In genomic region chr12:49791700-49792099, GRCh38 we compare ENCODE assay signal across 22 cellular contexts.
"Had no signal": no experiment of that assay in that cellular context is flagged by ENCODE, and none has a peak within 500 bp of the region (broad histone marks: within the 10 kb centered on the region; RNA-seq: fewer than 3 reads in every experiment).

No MANE protein-coding gene starts in this region.

- H3K4me1 Mint-ChIP-seq: naive thymus-derived CD8-positive, alpha-beta T cell; stimulated activated effector memory CD8-positive, alpha-beta T cell treated with anti-CD3 and anti-CD28 coated beads, Interleukin-12 subunit alpha, Interleukin-12 subunit beta, amount 100 ng/mL, for 72 hours had no signal

- H3K36me3 ChIP-seq: colonic mucosa, ovary had no signal

- H3K79me2 ChIP-seq: hepatocyte had no signal

- H3K27me3 Mint-ChIP-seq: naive thymus-derived CD8-positive, alpha-beta T cell; progenitor cell of endocrine pancreas; type B pancreatic cell had no signal

- FAIRE-seq: urothelium cell line had no signal

- H3K27ac ChIP-seq: colonic mucosa, esophagus squamous epithelium, gastroesophageal sphincter, hepatocyte, ovary, suprapubic skin, thyroid gland had no signal

- H3K36me3 Mint-ChIP-seq: stimulated activated effector memory CD8-positive, alpha-beta T cell treated with anti-CD3 and anti-CD28 coated beads, Interleukin-12 subunit alpha, Interleukin-12 subunit beta, amount 100 ng/mL, for 72 hours had no signal

- H2AFZ ChIP-seq: hepatocyte had no signal

- ATAC-seq: gastroesophageal sphincter; mucosa of descending colon; naive thymus-derived CD8-positive, alpha-beta T cell; stimulated activated effector memory CD8-positive, alpha-beta T cell treated with anti-CD3 and anti-CD28 coated beads, Interleukin-12 subunit alpha, Interleukin-12 subunit beta, amount 100 ng/mL, for 72 hours; stimulated activated naive CD8-positive, alpha-beta T cell treated with anti-CD3 and anti-CD28 coated beads, Interleukin-15, Interleukin-2, amounts not matched to agents 100 U/mL and 50 U/mL, for 24 hours had no signal

- DNase-seq: colonic mucosa; dermis blood vessel endothelial cell; esophagus squamous epithelium; foreskin fibroblast; kidney glomerular epithelial cell; mammary epithelial cell; mucosa of descending colon; naive thymus-derived CD8-positive, alpha-beta T cell; right cardiac atrium; stimulated activated CD4-positive, alpha-beta T cell treated with anti-CD3 and anti-CD28 coated beads, Interleukin-4, amount 100 ng/mL, for 1 hour; stimulated activated CD8-positive, alpha-beta memory T cell treated with anti-CD3 and anti-CD28 coated beads, Interleukin-4, amount 100 ng/mL, for 48 hours; stimulated activated naive CD8-positive, alpha-beta T cell treated with anti-CD3 and anti-CD28 coated beads, Interleukin-15, Interleukin-2, amounts not matched to agents 100 U/mL and 50 U/mL, for 24 hours; thyroid gland had no signal

- H3K27me3 ChIP-seq: colonic mucosa, esophagus squamous epithelium, gastroesophageal sphincter, hepatocyte, ovary, suprapubic skin, thyroid gland had no signal

- H3K27ac Mint-ChIP-seq: progenitor cell of endocrine pancreas; stimulated activated effector memory CD8-positive, alpha-beta T cell treated with anti-CD3 and anti-CD28 coated beads, Interleukin-12 subunit alpha, Interleukin-12 subunit beta, amount 100 ng/mL, for 72 hours; type B pancreatic cell had no signal

- H3K4me3 Mint-ChIP-seq: naive thymus-derived CD8-positive, alpha-beta T cell; stimulated activated effector memory CD8-positive, alpha-beta T cell treated with anti-CD3 and anti-CD28 coated beads, Interleukin-12 subunit alpha, Interleukin-12 subunit beta, amount 100 ng/mL, for 72 hours; type B pancreatic cell had no signal

- H3K4me3 ChIP-seq: colonic mucosa, esophagus squamous epithelium, gastroesophageal sphincter, hepatocyte, mucosa of descending colon, ovary, smooth muscle cell, suprapubic skin, thyroid gland had no signal

- H3K4me2 ChIP-seq: hepatocyte, smooth muscle cell had no signal

- H3K9me3 ChIP-seq: colonic mucosa, esophagus squamous epithelium, gastroesophageal sphincter, mucosa of descending colon, ovary, suprapubic skin, thyroid gland had no signal

- H3K4me1 ChIP-seq: colonic mucosa, esophagus squamous epithelium, gastroesophageal sphincter, suprapubic skin, thyroid gland had no signal
